ENCODE assay signal across 2 cellular contexts in the genomic region with DNA sequence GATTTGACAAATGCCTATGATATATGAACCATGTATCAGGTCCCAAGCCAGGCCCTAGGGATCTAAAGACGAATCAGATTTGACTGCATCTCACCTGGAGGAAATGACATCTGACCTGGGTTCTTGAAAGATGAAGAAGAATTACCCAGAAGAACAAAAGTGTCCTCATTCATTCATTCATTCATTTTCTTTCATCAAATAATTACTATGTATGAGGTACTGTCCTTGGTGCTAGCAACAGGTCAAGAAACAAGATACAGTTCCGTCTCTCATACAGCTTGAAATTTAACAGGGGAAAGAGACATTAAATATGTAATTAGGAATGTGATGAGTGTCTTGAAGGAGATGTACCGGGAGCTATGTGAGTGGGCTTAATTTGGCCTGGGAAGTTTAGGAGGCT.
TF ChIP-seq lines count a peak whose summit lies in the region.

No MANE protein-coding gene starts in this region.

TF ChIP-seq in GM23338, 12 proteins besides CTCF, POLR2A, EP300 and RAD21:
- TF ChIP-seq, protein P1, sequence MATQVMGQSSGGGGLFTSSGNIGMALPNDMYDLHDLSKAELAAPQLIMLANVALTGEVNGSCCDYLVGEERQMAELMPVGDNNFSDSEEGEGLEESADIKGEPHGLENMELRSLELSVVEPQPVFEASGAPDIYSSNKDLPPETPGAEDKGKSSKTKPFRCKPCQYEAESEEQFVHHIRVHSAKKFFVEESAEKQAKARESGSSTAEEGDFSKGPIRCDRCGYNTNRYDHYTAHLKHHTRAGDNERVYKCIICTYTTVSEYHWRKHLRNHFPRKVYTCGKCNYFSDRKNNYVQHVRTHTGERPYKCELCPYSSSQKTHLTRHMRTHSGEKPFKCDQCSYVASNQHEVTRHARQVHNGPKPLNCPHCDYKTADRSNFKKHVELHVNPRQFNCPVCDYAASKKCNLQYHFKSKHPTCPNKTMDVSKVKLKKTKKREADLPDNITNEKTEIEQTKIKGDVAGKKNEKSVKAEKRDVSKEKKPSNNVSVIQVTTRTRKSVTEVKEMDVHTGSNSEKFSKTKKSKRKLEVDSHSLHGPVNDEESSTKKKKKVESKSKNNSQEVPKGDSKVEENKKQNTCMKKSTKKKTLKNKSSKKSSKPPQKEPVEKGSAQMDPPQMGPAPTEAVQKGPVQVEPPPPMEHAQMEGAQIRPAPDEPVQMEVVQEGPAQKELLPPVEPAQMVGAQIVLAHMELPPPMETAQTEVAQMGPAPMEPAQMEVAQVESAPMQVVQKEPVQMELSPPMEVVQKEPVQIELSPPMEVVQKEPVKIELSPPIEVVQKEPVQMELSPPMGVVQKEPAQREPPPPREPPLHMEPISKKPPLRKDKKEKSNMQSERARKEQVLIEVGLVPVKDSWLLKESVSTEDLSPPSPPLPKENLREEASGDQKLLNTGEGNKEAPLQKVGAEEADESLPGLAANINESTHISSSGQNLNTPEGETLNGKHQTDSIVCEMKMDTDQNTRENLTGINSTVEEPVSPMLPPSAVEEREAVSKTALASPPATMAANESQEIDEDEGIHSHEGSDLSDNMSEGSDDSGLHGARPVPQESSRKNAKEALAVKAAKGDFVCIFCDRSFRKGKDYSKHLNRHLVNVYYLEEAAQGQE (IDR thresholded peaks at IDR 0.05; ENCODE audit: unreplicated experiment) = peak; percentile 43
- TF ChIP-seq CREB1 (CRISPR knock-in tag; IDR thresholded peaks at IDR 0.05; ENCODE audit: low read depth) = no peak

TF ChIP-seq in K562, 482 proteins besides CTCF, POLR2A, EP300 and RAD21:
- TF ChIP-seq YBX1 (IDR thresholded peaks at IDR 0.05) = no peak
- TF ChIP-seq, protein P2, sequence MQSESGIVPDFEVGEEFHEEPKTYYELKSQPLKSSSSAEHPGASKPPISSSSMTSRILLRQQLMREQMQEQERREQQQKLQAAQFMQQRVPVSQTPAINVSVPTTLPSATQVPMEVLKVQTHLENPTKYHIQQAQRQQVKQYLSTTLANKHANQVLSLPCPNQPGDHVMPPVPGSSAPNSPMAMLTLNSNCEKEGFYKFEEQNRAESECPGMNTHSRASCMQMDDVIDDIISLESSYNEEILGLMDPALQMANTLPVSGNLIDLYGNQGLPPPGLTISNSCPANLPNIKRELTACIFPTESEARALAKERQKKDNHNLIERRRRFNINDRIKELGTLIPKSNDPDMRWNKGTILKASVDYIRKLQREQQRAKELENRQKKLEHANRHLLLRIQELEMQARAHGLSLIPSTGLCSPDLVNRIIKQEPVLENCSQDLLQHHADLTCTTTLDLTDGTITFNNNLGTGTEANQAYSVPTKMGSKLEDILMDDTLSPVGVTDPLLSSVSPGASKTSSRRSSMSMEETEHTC (IDR thresholded peaks at IDR 0.05) = no peak
- peak; percentile 70 for TF ChIP-seq ZNF24 (IDR thresholded peaks at IDR 0.05)
- TF ChIP-seq EHMT2 (IDR thresholded peaks at IDR 0.05) = peak; percentile 72; the same call in 1 of the 2 replicates
- peak; percentile 77 for TF ChIP-seq MIER1 (IDR thresholded peaks at IDR 0.05; ENCODE audit: low read depth)
